In genomic region chr21:46412521-46413364, GRCh38 we compare ENCODE assay signal across 1 cellular context.
TF ChIP-seq lines count a peak whose summit lies in the region.

No MANE protein-coding gene starts in this region.

TF ChIP-seq in GM23338, 12 proteins besides CTCF, POLR2A, EP300 and RAD21 (continued from another document):
- TF ChIP-seq ZNF462 (CRISPR knock-in tag; IDR thresholded peaks at IDR 0.05): no peak
- TF ChIP-seq ZNF114 (CRISPR knock-in tag; IDR thresholded peaks at IDR 0.05): no peak
